ENCODE assay signal across 1 cellular context in genomic region chr4:901192-901910, GRCh38.
TF ChIP-seq lines count a peak whose summit lies in the region.

No MANE protein-coding gene starts in this region.

TF ChIP-seq in H1, 55 proteins besides CTCF, POLR2A, EP300 and RAD21:
- TF ChIP-seq CEBPB (IDR thresholded peaks at IDR 0.05; ENCODE audit: low read depth, low read length) (no peak), BACH1 (IDR thresholded peaks at IDR 0.05; ENCODE audit: low read length) (no peak), ZNF274 (IDR thresholded peaks at IDR 0.05; ENCODE audit: borderline replicate concordance, extremely low read depth, low read length) (no peak), BCL11A (IDR thresholded peaks at IDR 0.05; ENCODE audit: low read depth in 2 of 2, low read length in 2 of 2) (no peak), RBBP5 (IDR thresholded peaks at IDR 0.05; ENCODE audit: borderline replicate concordance, low read depth, low read length) (no peak), E2F6 (IDR thresholded peaks at IDR 0.05) (no peak), EGR1 (IDR thresholded peaks at IDR 0.05; ENCODE audit: borderline replicate concordance, low read depth, low read length) (no peak), POLR2AphosphoS5 (IDR thresholded peaks at IDR 0.05; ENCODE audit: low read depth, low read length) (no peak), CBX5 (IDR thresholded peaks at IDR 0.05; ENCODE audit: low read depth, low read length) (no peak)
TF ChIP-seq in H1: peak in this region for 0.
